10 cellular contexts compared by ENCODE assay signal in the genomic region with DNA sequence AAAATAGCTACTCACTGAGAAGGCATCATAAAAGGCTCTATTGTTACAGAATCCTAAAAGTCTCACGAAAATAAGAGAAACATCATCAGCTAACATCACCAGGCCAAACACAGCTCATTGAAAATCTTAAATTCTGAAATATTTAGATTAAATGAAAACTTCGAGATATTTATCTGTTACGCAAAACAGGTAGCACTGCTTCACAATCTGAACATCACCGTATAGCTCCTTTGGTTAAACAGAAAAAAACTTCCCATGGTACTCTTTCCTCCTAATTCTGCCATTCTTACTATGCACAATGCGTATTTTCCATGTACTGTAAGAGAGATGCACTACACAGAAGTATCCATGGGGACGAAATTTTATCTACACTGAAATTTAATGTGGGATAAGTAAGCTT. TPM values are rescaled to one million over a fixed set of nuclear protein-coding genes. Genes with fewer than 3 reads are reported as not detected.
DNase-seq lines count a peak whose midpoint lies in the region; ATAC-seq and TF ChIP-seq lines count a peak whose summit lies in the region.
"Had no signal": no experiment of that assay in that cellular context is flagged by ENCODE, and none has a peak within 500 bp of the region (broad histone marks: within the 10 kb centered on the region; RNA-seq: fewer than 3 reads in every experiment).

No MANE protein-coding gene starts in this region.

- ATAC-seq in CD4-positive, alpha-beta T cell (ENCODE audit: poor library complexity), result no peak
- ATAC-seq in central memory CD8-positive, alpha-beta T cell (replicated peaks; ENCODE audit: extremely low read depth, poor library complexity, severe bottlenecking), result no peak
- ATAC-seq in HG02571 (IDR thresholded peaks at IDR 0.05; ENCODE audit: unreplicated experiment), result no peak

- intact Hi-C loops in CD4-positive, alpha-beta T cell (cut with DNase I, micrococcal nuclease), result loop anchor here (2.0 to 5.0 kb wide), 4 partner anchors 91 to 183 kb away; a partner anchor contains a TSS

- no peaks in the 10 kb centered on the region for H3K79me2 ChIP-seq in KMS-11 (ENCODE audit: insufficient read depth, low read depth)

- no peak for TF ChIP-seq CTCF in CD4-positive, alpha-beta T cell (IDR thresholded peaks at IDR 0.05)
- TF ChIP-seq CTCF in KMS-11 (conservative IDR thresholded peaks at IDR 0.05; ENCODE audit: low read depth, low read length) (no peak), nephron progenitor cell (IDR thresholded peaks at IDR 0.05) (no peak)

- H3K9ac ChIP-seq in KMS-11, result no peak overlapping the region

- no peak for DNase-seq in CD4-positive, alpha-beta T cell
- no peak for DNase-seq in central memory CD8-positive, alpha-beta T cell (ENCODE audit: low spot score in 2 of 2)
- DNase-seq in nephron progenitor cell, result no peak
- DNase-seq in stimulated activated naive CD4-positive, alpha-beta T cell (lab: John Stamatoyannopoulos, UW), result no peak
- DNase-seq in DMS79 treated with DMSO at 0.1 percent for 48 hours (lab: John Stamatoyannopoulos, UW), result no peak
- DNase-seq in ecto neural progenitor cell (ENCODE audit: low spot score), result no peak
- DNase-seq: anterior cingulate cortex, NCI-H1105 treated with DMSO at 0.1 percent for 48 hours had no signal

- H3K27me3 Mint-ChIP-seq in CD4-positive, alpha-beta T cell, result no peaks in the 10 kb centered on the region
- H3K27me3 Mint-ChIP-seq in central memory CD8-positive, alpha-beta T cell, result no peaks in the 10 kb centered on the region
- peaks cover 17% of the 10 kb centered on the region for H3K27me3 Mint-ChIP-seq in nephron progenitor cell (ENCODE audit: low read depth, poor library complexity)

- H4K20me1 ChIP-seq in KMS-11 (ENCODE audit: insufficient read depth), result no peaks in the 10 kb centered on the region

- peaks cover 48% of the 10 kb centered on the region for H3K4me1 Mint-ChIP-seq in CD4-positive, alpha-beta T cell (ENCODE audit: low read depth)
- H3K4me1 Mint-ChIP-seq in central memory CD8-positive, alpha-beta T cell, result peaks cover 42% of the 10 kb centered on the region
- peaks cover 19% of the 10 kb centered on the region for H3K4me1 Mint-ChIP-seq in nephron progenitor cell

- H2AFZ ChIP-seq in KMS-11 (ENCODE audit: low read depth), result no peak overlapping the region

- no peaks in the 10 kb centered on the region for H3K9me3 ChIP-seq in CD4-positive, alpha-beta T cell (ENCODE audit: control insufficient read depth, low read length)

- H3K4me3 Mint-ChIP-seq in CD4-positive, alpha-beta T cell, result peak overlapping the region; percentile 93
- H3K4me3 Mint-ChIP-seq in central memory CD8-positive, alpha-beta T cell, result peak overlapping the region; percentile 99
- H3K4me3 Mint-ChIP-seq in nephron progenitor cell, result peak overlapping the region; percentile 99

- H3K9me3 Mint-ChIP-seq in CD4-positive, alpha-beta T cell, result no peaks in the 10 kb centered on the region
- no peaks in the 10 kb centered on the region for H3K9me3 Mint-ChIP-seq in central memory CD8-positive, alpha-beta T cell
- peaks cover 10% of the 10 kb centered on the region for H3K9me3 Mint-ChIP-seq in nephron progenitor cell

- no peaks in the 10 kb centered on the region for H3K36me3 ChIP-seq in KMS-11 (ENCODE audit: insufficient read depth)

- H3K27ac ChIP-seq in CD4-positive, alpha-beta T cell (ENCODE audit: low read depth, low read length), result no peak overlapping the region
- no peak overlapping the region for H3K27ac ChIP-seq in KMS-11

- H3K4me3 ChIP-seq in KMS-11 (IDR thresholded peaks at IDR 0.05; ENCODE audit: insufficient read depth, low read depth, low read length), result no peak overlapping the region

- peaks cover 22% of the 10 kb centered on the region for H3K4me1 ChIP-seq in KMS-11 (ENCODE audit: low read depth, poor library complexity, severe bottlenecking)

- peak overlapping the region; percentile 93 for H3K27ac Mint-ChIP-seq in CD4-positive, alpha-beta T cell
- peak overlapping the region; percentile 99 for H3K27ac Mint-ChIP-seq in central memory CD8-positive, alpha-beta T cell (ENCODE audit: low read depth)
- H3K27ac Mint-ChIP-seq in nephron progenitor cell, result no peak overlapping the region

- no peaks in the 10 kb centered on the region for H3K27me3 ChIP-seq in CD4-positive, alpha-beta T cell (ENCODE audit: control insufficient read depth, insufficient read depth, low read length)
- H3K27me3 ChIP-seq in KMS-11 (ENCODE audit: insufficient read depth, low read depth), result no peaks in the 10 kb centered on the region; the same call in 1 of the 2 replicates

- H3K36me3 Mint-ChIP-seq in CD4-positive, alpha-beta T cell (ENCODE audit: low read depth), result peaks cover 31% of the 10 kb centered on the region
- peaks cover 11% of the 10 kb centered on the region for H3K36me3 Mint-ChIP-seq in central memory CD8-positive, alpha-beta T cell (ENCODE audit: insufficient read depth)
- peaks cover 14% of the 10 kb centered on the region for H3K36me3 Mint-ChIP-seq in nephron progenitor cell (ENCODE audit: low read depth)

- CTCF ChIA-PET in CD4-positive, alpha-beta T cell (lab: Charles Lee), result interaction anchor here (1.1 to 2.3 kb wide), 3 partner anchors 9 to 84 kb away, joined by 4 to 7 read pairs (median 4); a partner anchor contains a TSS

- peak overlapping the region; percentile 71 for H3K4me2 ChIP-seq in KMS-11

- POLR2A ChIA-PET in CD4-positive, alpha-beta T cell (lab: Charles Lee), result interaction anchor here (0.7 to 5.5 kb wide), 7 partner anchors 12 to 100 kb away, joined by 3 to 99 read pairs (median 5); a partner anchor contains a TSS

RNA-seq across cellular contexts. Expression of a gene that starts 2.1 kb away (rescaled TPM):
- total RNA-seq in CD4-positive, alpha-beta T cell, result 10 to 100 TPM; 16.6 to 16.8 TPM
